18 cellular contexts compared by ENCODE assay signal in genomic region chr2:196309646-196310045, GRCh38.
"Had no signal": no experiment of that assay in that cellular context is flagged by ENCODE, and none has a peak within 500 bp of the region (broad histone marks: within the 10 kb centered on the region; RNA-seq: fewer than 3 reads in every experiment).

No MANE protein-coding gene starts in this region.

- H3K27ac Mint-ChIP-seq: naive thymus-derived CD8-positive, alpha-beta T cell; progenitor cell of endocrine pancreas had no signal

- H3K36me3 Mint-ChIP-seq: naive thymus-derived CD8-positive, alpha-beta T cell had no signal

- H3K4me1 ChIP-seq: esophagus squamous epithelium, gastroesophageal sphincter, pancreas had no signal

- H3K9me3 ChIP-seq: esophagus squamous epithelium, gastroesophageal sphincter, mucosa of descending colon, pancreas had no signal

- ATAC-seq: gastroesophageal sphincter; left lobe of liver; mucosa of descending colon; naive thymus-derived CD8-positive, alpha-beta T cell; pancreas had no signal

- DNase-seq: dermis blood vessel endothelial cell; esophagus squamous epithelium; foreskin fibroblast; glutamatergic neuron; islet precursor cell; mammary epithelial cell; mucosa of descending colon; naive thymus-derived CD8-positive, alpha-beta T cell; pancreas; right cardiac atrium; small intestine; stimulated activated CD4-positive, alpha-beta T cell treated with anti-CD3 and anti-CD28 coated beads, Interleukin-12 subunit alpha, Interleukin-12 subunit beta, amount 100 ng/mL, for 4 hours; stimulated activated naive CD4-positive, alpha-beta T cell; trophoblast cell had no signal

- H3K36me3 ChIP-seq: gastroesophageal sphincter, pancreas had no signal

- H3K27me3 ChIP-seq: esophagus squamous epithelium, gastroesophageal sphincter, pancreas had no signal

- H3K4me3 ChIP-seq: esophagus squamous epithelium, gastroesophageal sphincter, mucosa of descending colon, pancreas had no signal

- H3K27ac ChIP-seq: esophagus squamous epithelium, gastroesophageal sphincter, pancreas had no signal

- H3K27me3 Mint-ChIP-seq: progenitor cell of endocrine pancreas had no signal

- H3K4me3 Mint-ChIP-seq: naive thymus-derived CD8-positive, alpha-beta T cell; neural crest cell had no signal

- H3K9me3 Mint-ChIP-seq: naive thymus-derived CD8-positive, alpha-beta T cell; neural crest cell had no signal
